ENCODE assay signal across 20 cellular contexts in the genomic region with DNA sequence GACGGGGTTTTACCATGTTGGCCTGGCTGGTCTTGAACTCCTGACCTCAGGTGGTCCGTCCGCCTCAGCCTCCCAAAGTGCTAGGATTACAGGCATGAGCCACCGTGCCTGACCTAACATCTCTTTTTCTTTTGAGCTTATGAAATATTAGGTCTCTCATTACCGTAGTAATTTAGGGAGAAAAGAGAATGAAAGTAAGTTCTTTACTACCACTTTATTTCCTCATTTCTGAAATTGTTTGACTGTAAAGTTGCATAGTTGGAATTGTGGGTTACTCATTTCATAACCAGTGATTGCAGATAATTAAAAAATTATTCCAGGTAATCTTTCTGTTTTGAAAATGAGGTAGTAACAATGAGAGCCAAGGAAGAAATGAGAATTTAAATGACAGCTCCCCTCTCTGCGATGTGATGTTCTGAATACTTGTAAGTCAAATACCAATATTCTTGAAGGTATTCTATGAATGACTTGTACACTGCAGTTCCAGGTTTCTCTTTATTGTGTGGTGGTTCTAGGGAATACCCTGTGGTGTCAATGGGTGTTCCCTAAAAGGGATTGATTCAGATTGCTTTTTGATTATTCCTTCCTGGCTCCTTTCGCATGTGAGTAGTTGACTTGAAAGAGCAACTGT.
"Had no signal": no experiment of that assay in that cellular context is flagged by ENCODE, and none has a peak within 500 bp of the region (broad histone marks: within the 10 kb centered on the region; RNA-seq: fewer than 3 reads in every experiment).

No MANE protein-coding gene starts in this region.

- H3K27me3 Mint-ChIP-seq: activated CD4-positive, alpha-beta T cell treated with anti-CD3 and anti-CD28 coated beads for 36 hours; activated naive CD4-positive, alpha-beta T cell treated with anti-CD3 and anti-CD28 coated beads, Interleukin-2, amount 50 U/mL, for 24 hours had no signal

- H3K4me3 ChIP-seq: adrenal gland, left lung, lung, pancreas, psoas muscle, right atrium auricular region, testis, vagina had no signal

- H3K4me3 Mint-ChIP-seq: activated CD4-positive, alpha-beta T cell treated with anti-CD3 and anti-CD28 coated beads for 36 hours; activated naive CD4-positive, alpha-beta T cell treated with anti-CD3 and anti-CD28 coated beads, Interleukin-2, amount 50 U/mL, for 24 hours; mesothelial cell of epicardium; nephron had no signal

- H3K36me3 Mint-ChIP-seq: mesothelial cell of epicardium had no signal

- H3K36me3 ChIP-seq: adrenal gland, left lung, pancreas, right atrium auricular region, vagina had no signal

- DNase-seq: activated CD4-positive, alpha-beta T cell treated with anti-CD3 and anti-CD28 coated beads for 36 hours; activated CD4-positive, alpha-beta T cell treated with anti-CD3 and anti-CD28 coated beads, Interleukin-2, amount 50 U/mL, for 4 hours; activated gamma-delta T cell; adrenal gland; central memory CD4-positive, alpha-beta T cell; effector CD8-positive, alpha-beta T cell; foreskin keratinocyte; left lung; pancreas; stimulated activated CD4-positive, alpha-beta T cell treated with anti-CD3 and anti-CD28 coated beads, Interleukin-4, amount 100 ng/mL, for 4 hours; T-helper 1 cell; testis; trophoblast cell had no signal

- H3K27me3 ChIP-seq: adrenal gland, foreskin keratinocyte, left lung, pancreas, right atrium auricular region, testis, vagina had no signal

- H3K27ac Mint-ChIP-seq: activated CD4-positive, alpha-beta T cell treated with anti-CD3 and anti-CD28 coated beads for 36 hours; mesothelial cell of epicardium; nephron had no signal

- H3K9me3 Mint-ChIP-seq: mesothelial cell of epicardium, nephron had no signal

- ATAC-seq: activated CD4-positive, alpha-beta T cell treated with anti-CD3 and anti-CD28 coated beads for 36 hours; foreskin keratinocyte; left lung; pancreas; psoas muscle had no signal

- H3K27ac ChIP-seq: adrenal gland, foreskin keratinocyte, left lung, pancreas, psoas muscle, right atrium auricular region, testis, vagina had no signal

- H3K9me3 ChIP-seq: adrenal gland, left lung, pancreas, psoas muscle, right atrium auricular region, testis, vagina had no signal
